8 cellular contexts compared by ENCODE assay signal in genomic region chr10:67883710-67884312, GRCh38. TPM values are rescaled to one million over a fixed set of nuclear protein-coding genes. Genes with fewer than 3 reads are reported as not detected.
A peak's percentile ranks its signal among the peaks of the same experiment; 100 is the strongest.
DNase-seq lines count a peak whose midpoint lies in the region; FAIRE-seq and TF ChIP-seq lines count a peak whose summit lies in the region.

No MANE protein-coding gene starts in this region.

- peaks cover 17 to 28% (median 23%) of the 10 kb centered on the region in 10 experiments for H3K4me1 ChIP-seq in BLaER1 treated with 17β-estradiol and CSF1 and Interleukin-3, amounts not matched to agents 10 nM and 100 nM
- H3K4me1 ChIP-seq in muscle layer of colon (ENCODE audit: insufficient read depth, low read length) = peaks cover 19% of the 10 kb centered on the region

- H3K9ac ChIP-seq in BLaER1 treated with 17β-estradiol and CSF1 and Interleukin-3, amounts not matched to agents 10 nM and 100 nM = peak overlapping the region; percentile 97 to 100 (median 99)
- peak overlapping the region; percentile 65 for H3K9ac ChIP-seq in muscle layer of colon (ENCODE audit: low read length)

- H3K9me3 ChIP-seq in BLaER1 treated with 17β-estradiol and CSF1 and Interleukin-3, amounts not matched to agents 10 nM and 100 nM (replicated peaks in 1 of 11) = no peaks in the 10 kb centered on the region
- H3K9me3 ChIP-seq in muscle layer of colon (ENCODE audit: low read length) = no peaks in the 10 kb centered on the region

- peak overlapping the region; percentile 66 to 93 (median 84) for H3K4me3 ChIP-seq in BLaER1 treated with 17β-estradiol and CSF1 and Interleukin-3, amounts not matched to agents 10 nM and 100 nM
- H3K4me3 ChIP-seq in LNCaP clone FGC (ENCODE audit: low read depth, low read length) = peak overlapping the region; percentile 82
- peak overlapping the region; percentile 56 to 94 (median 85) for H3K4me3 ChIP-seq in dorsolateral prefrontal cortex
- H3K4me3 ChIP-seq in muscle layer of colon (ENCODE audit: low read depth in 1 of 2, low read length in 2 of 2) = peak overlapping the region; percentile 51 to 86

- TF ChIP-seq CTCF in LNCaP clone FGC (IDR thresholded peaks at IDR 0.05; ENCODE audit: control insufficient read depth, extremely low read depth, insufficient read depth) (no peak), dorsolateral prefrontal cortex (IDR thresholded peaks at IDR 0.05 in 54 of 56, conservative IDR thresholded peaks at IDR 0.05 in 2 of 56; ENCODE audit: low read depth in 1 of 56, partially characterized antibody in 56 of 56) (no peak)

- DNase-seq in LNCaP clone FGC (ENCODE audit: low read depth) (no peak), dorsolateral prefrontal cortex (no peak), NCI-H2081 treated with DMSO at 0.1 percent for 48 hours (lab: John Stamatoyannopoulos, UW) (no peak), NCI-H2107 (lab: John Stamatoyannopoulos, UW) (no peak), GM19239 (ENCODE audit: insufficient read length, low spot score) (no peak), A172 (ENCODE audit: low spot score) (no peak)

- H3K27ac ChIP-seq in BLaER1 treated with 17β-estradiol and CSF1 and Interleukin-3, amounts not matched to agents 10 nM and 100 nM = peak overlapping the region; percentile 97 to 100 (median 99)
- H3K27ac ChIP-seq in dorsolateral prefrontal cortex = peak overlapping the region; percentile 11 to 98 (median 95)
- H3K27ac ChIP-seq in muscle layer of colon (ENCODE audit: low read depth, low read length) = peak overlapping the region; percentile 83

- H3K36me3 ChIP-seq in BLaER1 treated with 17β-estradiol and CSF1 and Interleukin-3, amounts not matched to agents 10 nM and 100 nM = peaks cover 21 to 25% (median 22%) of the 10 kb centered on the region in 11 experiments
- H3K36me3 ChIP-seq in muscle layer of colon (ENCODE audit: insufficient read depth, low read length) = peaks cover 20% of the 10 kb centered on the region

- peaks cover 28 to 41% (median 37%) of the 10 kb centered on the region in 11 experiments; a peak in 20 of 22 replicates for H4K20me1 ChIP-seq in BLaER1 treated with 17β-estradiol and CSF1 and Interleukin-3, amounts not matched to agents 10 nM and 100 nM

- H3K4me2 ChIP-seq in BLaER1 treated with 17β-estradiol and CSF1 and Interleukin-3, amounts not matched to agents 10 nM and 100 nM = peak overlapping the region; percentile 66 to 94 (median 87)

- intact Hi-C loops in dorsolateral prefrontal cortex (cut with DNase I) = loop anchor here (1.0 to 10.0 kb wide), 6 partner anchors 33 to 451 kb away; partner anchors contain the start of genes HERC4 (in 2 of the 2), HNRNPH3 (in 2 of the 2) and PBLD (in 2 of the 2)

- FAIRE-seq in GM19239 (lab: Jason Lieb, UNC) = no peak

- H3K27me3 ChIP-seq in BLaER1 treated with 17β-estradiol and CSF1 and Interleukin-3, amounts not matched to agents 10 nM and 100 nM = no peaks in the 10 kb centered on the region
- no peaks in the 10 kb centered on the region for H3K27me3 ChIP-seq in dorsolateral prefrontal cortex
- H3K27me3 ChIP-seq in muscle layer of colon (ENCODE audit: control insufficient read depth in 1 of 2, insufficient read depth in 2 of 2, low read length in 2 of 2) = no peaks in the 10 kb centered on the region

RNA-seq across cellular contexts. Expression of gene SIRT1, which starts 0.6 kb away (rescaled TPM):
- 10 to 100 TPM; 14.8 to 41.9 (median 25.2) TPM for total RNA-seq in dorsolateral prefrontal cortex
- total RNA-seq in A172 (2014; rRNA removed; shearing (Covaris generic)) = 21.4 and 49.9 TPM in 2 replicates

RNA-seq across cellular contexts. Expression of gene DNAJC12, which starts 45.8 kb away (rescaled TPM):
- 10 to 100 TPM; 16.5 to 48.4 (median 31.9) TPM for total RNA-seq in dorsolateral prefrontal cortex
- 3.1 and 4.6 TPM in 2 replicates for total RNA-seq in A172 (2014; rRNA removed; shearing (Covaris generic))
